In genomic region chr17:73227379-73227778, GRCh38 we compare ENCODE assay signal across 13 cellular contexts. TPM values are rescaled to one million over a fixed set of nuclear protein-coding genes. Genes with fewer than 3 reads are reported as not detected.
DNase-seq lines count a peak whose midpoint lies in the region; ATAC-seq and TF ChIP-seq lines count a peak whose summit lies in the region.
"Had no signal": no experiment of that assay in that cellular context is flagged by ENCODE, and none has a peak within 500 bp of the region (broad histone marks: within the 10 kb centered on the region; RNA-seq: fewer than 3 reads in every experiment).

No MANE protein-coding gene starts in this region.

- peak overlapping the region; percentile 3 for H3K4me3 ChIP-seq in OCI-LY7 (ENCODE audit: low read depth, low read length, poor library complexity, severe bottlenecking)
- no peak overlapping the region for H3K4me3 ChIP-seq in subcutaneous abdominal adipose tissue (ENCODE audit: low read depth in 1 of 5, low read length in 5 of 5)

- peaks cover 2% of the 10 kb centered on the region for H3K36me3 Mint-ChIP-seq in activated naive CD4-positive, alpha-beta T cell treated with anti-CD3 and anti-CD28 coated beads, Interleukin-2, amount 50 U/mL, for 24 hours
- H3K36me3 Mint-ChIP-seq in effector memory CD8-positive, alpha-beta T cell (ENCODE audit: insufficient read depth): peaks cover 31% of the 10 kb centered on the region

- H3K36me3 ChIP-seq in OCI-LY7 (ENCODE audit: insufficient read depth, low read length) (peaks cover 32% of the 10 kb centered on the region), subcutaneous abdominal adipose tissue (ENCODE audit: control insufficient read depth in 5 of 5, insufficient read depth in 5 of 5, low read length in 5 of 5) (no peaks in the 10 kb centered on the region)

- H3K9me2 ChIP-seq in OCI-LY7 (ENCODE audit: insufficient read depth, low read length): no peaks in the 10 kb centered on the region

- peak overlapping the region; percentile 19 for H3K4me3 Mint-ChIP-seq in activated naive CD4-positive, alpha-beta T cell treated with anti-CD3 and anti-CD28 coated beads, Interleukin-2, amount 50 U/mL, for 24 hours
- H3K4me3 Mint-ChIP-seq in effector memory CD8-positive, alpha-beta T cell: peak overlapping the region; percentile 34 to 56

- H3K4me2 ChIP-seq in OCI-LY7 (ENCODE audit: low read length): peak overlapping the region; percentile 43

- peaks cover 33% of the 10 kb centered on the region for H4K20me1 ChIP-seq in OCI-LY7 (ENCODE audit: insufficient read depth, low read length)

- H3K4me1 Mint-ChIP-seq in activated naive CD4-positive, alpha-beta T cell treated with anti-CD3 and anti-CD28 coated beads, Interleukin-2, amount 50 U/mL, for 24 hours: peaks cover 66% of the 10 kb centered on the region
- H3K4me1 Mint-ChIP-seq in effector memory CD8-positive, alpha-beta T cell (ENCODE audit: low read depth in 2 of 2): peaks cover 48 to 63% of the 10 kb centered on the region in 2 donors

- H3K9me3 ChIP-seq in OCI-LY7 (ENCODE audit: low read length): no peaks in the 10 kb centered on the region
- no peaks in the 10 kb centered on the region for H3K9me3 ChIP-seq in subcutaneous abdominal adipose tissue (ENCODE audit: control insufficient read depth in 5 of 5, low read length in 5 of 5)

- intact Hi-C loops in OCI-LY7 (cut with micrococcal nuclease; ENCODE audit: unreplicated experiment): no loop called here

- peak overlapping the region in 2 of 5 donors; percentile 20 to 41 for H3K9ac ChIP-seq in subcutaneous abdominal adipose tissue (ENCODE audit: low read length in 5 of 5)

- no peak overlapping the region for H2AFZ ChIP-seq in OCI-LY7 (ENCODE audit: low read length)

- no peak for ATAC-seq in effector memory CD8-positive, alpha-beta T cell (replicated peaks)

- no peaks in the 10 kb centered on the region for H3K9me3 Mint-ChIP-seq in activated naive CD4-positive, alpha-beta T cell treated with anti-CD3 and anti-CD28 coated beads, Interleukin-2, amount 50 U/mL, for 24 hours
- H3K9me3 Mint-ChIP-seq in effector memory CD8-positive, alpha-beta T cell: no peaks in the 10 kb centered on the region

- no peak for TF ChIP-seq CTCF in OCI-LY7 (conservative IDR thresholded peaks at IDR 0.05; ENCODE audit: low read length)

- BruUV-seq in OCI-LY7 (replicated peaks; lab: Mats Ljungman, UMichigan): no TSS peak

- peak overlapping the region; percentile 21 for H3K27ac Mint-ChIP-seq in activated naive CD4-positive, alpha-beta T cell treated with anti-CD3 and anti-CD28 coated beads, Interleukin-2, amount 50 U/mL, for 24 hours
- H3K27ac Mint-ChIP-seq in effector memory CD8-positive, alpha-beta T cell: peak overlapping the region; percentile 62 to 82

- no peak overlapping the region for H3K27ac ChIP-seq in OCI-LY7 (ENCODE audit: low read depth, low read length, poor library complexity, severe bottlenecking)
- peak overlapping the region; percentile 43 for H3K27ac ChIP-seq in subcutaneous abdominal adipose tissue (ENCODE audit: low read depth, low read length)

- H3K27me3 Mint-ChIP-seq in activated naive CD4-positive, alpha-beta T cell treated with anti-CD3 and anti-CD28 coated beads, Interleukin-2, amount 50 U/mL, for 24 hours: no peaks in the 10 kb centered on the region
- H3K27me3 Mint-ChIP-seq in effector memory CD8-positive, alpha-beta T cell: no peaks in the 10 kb centered on the region

- no peak for DNase-seq in activated naive CD4-positive, alpha-beta T cell treated with anti-CD3 and anti-CD28 coated beads, Interleukin-2, amount 50 U/mL, for 16 hours
- DNase-seq in OCI-LY7 (ENCODE audit: low spot score) (no peak), HPDE6-E6E7 (ENCODE audit: extremely low spot score) (no peak), SIG-M5 (lab: John Stamatoyannopoulos, UW) (no peak), NCI-H526 (lab: John Stamatoyannopoulos, UW) (no peak)
- no peak for DNase-seq in effector memory CD8-positive, alpha-beta T cell
- DNase-seq: activated CD8-positive, alpha-beta memory T cell treated with anti-CD3 and anti-CD28 coated beads for 24 hours; cerebellar nuclear complex; midbrain; NCI-H1417 had no signal

- POLR2A ChIA-PET in OCI-LY7 (lab: Charles Lee): interaction anchor here (0.6 to 2.3 kb wide), 7 partner anchors 8 to 582 kb away, joined by 3 to 8 read pairs (median 5); no protein-coding TSS in a partner anchor

- H3K4me1 ChIP-seq in OCI-LY7 (ENCODE audit: insufficient read depth, low read length, poor library complexity, severe bottlenecking): peaks cover 42% of the 10 kb centered on the region
- H3K4me1 ChIP-seq in subcutaneous abdominal adipose tissue (ENCODE audit: control insufficient read depth in 5 of 5, insufficient read depth in 5 of 5, low read length in 5 of 5): peaks cover 9 to 58% (median 54%) of the 10 kb centered on the region in 5 donors

- CTCF ChIA-PET in OCI-LY7 (lab: Charles Lee; ENCODE audit: unreplicated experiment): no interaction called here

- no peaks in the 10 kb centered on the region for H3K27me3 ChIP-seq in subcutaneous abdominal adipose tissue (ENCODE audit: control insufficient read depth in 5 of 5, insufficient read depth in 4 of 5, low read length in 5 of 5)

- peaks cover 69% of the 10 kb centered on the region for H3K79me2 ChIP-seq in OCI-LY7 (ENCODE audit: insufficient read depth, low read depth, low read length)

RNA-seq across cellular contexts. Expression of gene CPSF4L, which starts 34.3 kb away (rescaled TPM):
- not detected in 2 replicates for total RNA-seq in OCI-LY7 (2014; rRNA removed; shearing (Covaris generic))
- not detected in 2 replicates for total RNA-seq in OCI-LY7 (2022)
- total RNA-seq: RPMI7951 had no signal

RNA-seq across cellular contexts. Expression of gene COG1, which starts 34.5 kb away (rescaled TPM):
- 19.8 and 38.3 TPM in 2 replicates for total RNA-seq in OCI-LY7 (2014; rRNA removed; shearing (Covaris generic))
- 44.1 and 47.5 TPM in 2 replicates for total RNA-seq in OCI-LY7 (2022)
